In genomic region chr17:7296189-7296861, GRCh38 we compare ENCODE assay signal across 7 cellular contexts. TPM values are rescaled to one million over a fixed set of nuclear protein-coding genes. Genes with fewer than 3 reads are reported as not detected.
DNase-seq lines count a peak whose midpoint lies in the region; ATAC-seq and TF ChIP-seq lines count a peak whose summit lies in the region.

No MANE protein-coding gene starts in this region.

- H3K36me3 Mint-ChIP-seq in T-helper 17 cell (ENCODE audit: low read depth): peaks cover 5% of the 10 kb centered on the region

- peak; percentile 61 for DNase-seq in NAMALWA (ENCODE audit: low spot score)
- DNase-seq in T-helper 17 cell: peak; percentile 56 to 66 (median 57)
- DNase-seq in astrocyte of the cerebellum (ENCODE audit: low read depth): peak; percentile 40
- peak; percentile 61 to 72 for DNase-seq in hippocampal formation (lab: John Stamatoyannopoulos, UW)
- DNase-seq in retinal pigment epithelial cell (ENCODE audit: low read depth): no peak

- no peak overlapping the region for H3K4me3 ChIP-seq in astrocyte of the cerebellum (ENCODE audit: low read depth, low read length)
- H3K4me3 ChIP-seq in retinal pigment epithelial cell (ENCODE audit: low read length): no peak overlapping the region

- H3K4me3 Mint-ChIP-seq in T-helper 17 cell: peak overlapping the region; percentile 43

- H3K9me3 ChIP-seq in T-helper 17 cell (ENCODE audit: control insufficient read depth, low read length, poor library complexity, severe bottlenecking): no peaks in the 10 kb centered on the region

- peak; percentile 82 for TF ChIP-seq CTCF in GM12872 (IDR thresholded peaks at IDR 0.05; ENCODE audit: insufficient read depth, low read depth, low read length)
- peak; percentile 88 for TF ChIP-seq CTCF in astrocyte of the cerebellum (IDR thresholded peaks at IDR 0.05; ENCODE audit: low read depth, low read length, missing control alignments)
- peak; percentile 76 for TF ChIP-seq CTCF in retinal pigment epithelial cell (conservative IDR thresholded peaks at IDR 0.05; ENCODE audit: low read depth, low read length)

- peaks cover 18% of the 10 kb centered on the region for H3K27me3 Mint-ChIP-seq in T-helper 17 cell

- peaks cover 14% of the 10 kb centered on the region for H3K4me1 Mint-ChIP-seq in T-helper 17 cell

- ATAC-seq in T-helper 17 cell (peak; percentile 33), GM19351 (IDR thresholded peaks at IDR 0.05; ENCODE audit: unreplicated experiment) (no peak)

- no peak overlapping the region for H3K27ac Mint-ChIP-seq in T-helper 17 cell

- in situ Hi-C loops in astrocyte of the cerebellum (cut with HindIII; ENCODE audit: low sequenced_read_pairs): no loop called here

RNA-seq across cellular contexts. Expression of gene YBX2, which starts 1.9 kb away (rescaled TPM):
- not detected for total RNA-seq in T-helper 17 cell

RNA-seq across cellular contexts. Expression of gene EIF5A, which starts 11.1 kb away (rescaled TPM):
- total RNA-seq in T-helper 17 cell: 100 to 1,000 TPM; 496 to 601 TPM

RNA-seq across cellular contexts. Expression of gene SLC2A4, which starts 14.8 kb away (rescaled TPM):
- total RNA-seq in T-helper 17 cell: not detected

RNA-seq across cellular contexts. Expression of gene GPS2, which starts 18.8 kb away (rescaled TPM):
- total RNA-seq in T-helper 17 cell: 100 to 1,000 TPM in 1 of 2 donors, 10 to 100 TPM in 1; 96.5 to 104 TPM

RNA-seq across cellular contexts. Expression of gene NEURL4, which starts 32.8 kb away (rescaled TPM):
- 10 to 100 TPM; 29.9 to 43.8 TPM for total RNA-seq in T-helper 17 cell
